32 cellular contexts compared by ENCODE assay signal in the genomic region with DNA sequence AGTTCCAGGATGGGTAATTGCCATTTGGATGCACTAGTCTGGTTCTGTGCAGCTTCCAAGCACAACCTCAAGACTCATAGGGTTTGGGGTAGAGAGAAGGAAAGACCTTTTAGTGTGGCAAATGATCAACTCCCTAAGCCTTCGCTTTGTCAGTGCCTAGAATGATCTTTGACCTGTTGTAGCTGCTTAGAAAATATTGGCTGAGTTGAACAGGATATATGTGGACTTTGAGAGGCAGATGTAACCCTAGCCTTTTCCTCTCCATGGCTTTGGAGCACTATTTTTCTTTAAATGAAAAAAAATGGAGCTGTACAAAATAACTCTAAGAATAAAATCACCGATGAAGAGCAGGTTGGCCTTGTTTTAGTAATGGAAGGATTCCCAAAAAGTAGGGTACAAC. TPM values are rescaled to one million over a fixed set of nuclear protein-coding genes. Genes with fewer than 3 reads are reported as not detected.
"Had no signal": no experiment of that assay in that cellular context is flagged by ENCODE, and none has a peak within 500 bp of the region (broad histone marks: within the 10 kb centered on the region; RNA-seq: fewer than 3 reads in every experiment).

No MANE protein-coding gene starts in this region.

- H3K4me3 ChIP-seq: ovary, psoas muscle, skin epidermis, smooth muscle cell, spleen, suprapubic skin, testis, tibial artery, transverse colon, upper lobe of right lung, uterus had no signal

- H3K27ac Mint-ChIP-seq: naive thymus-derived CD8-positive, alpha-beta T cell; natural killer cell treated with Interleukin-12 subunit alpha and Interleukin-12 subunit beta and Interleukin-15 and Interleukin-18, amount 100 ng/mL, for 72 hours; nephron progenitor cell; progenitor cell of endocrine pancreas; stimulated activated naive CD8-positive, alpha-beta T cell treated with anti-CD3 and anti-CD28 coated beads, Interleukin-15, amount 100 ng/mL, for 72 hours; type B pancreatic cell had no signal

- H3K4me1 ChIP-seq: parathyroid adenoma, suprapubic skin, testis, tibial artery, transverse colon, upper lobe of right lung, uterus had no signal

- H3K27me3 Mint-ChIP-seq: stimulated activated naive CD8-positive, alpha-beta T cell treated with anti-CD3 and anti-CD28 coated beads, Interleukin-15, amount 100 ng/mL, for 72 hours had no signal

- ATAC-seq: naive thymus-derived CD8-positive, alpha-beta T cell; natural killer cell treated with Interleukin-12 subunit alpha and Interleukin-12 subunit beta and Interleukin-15 and Interleukin-18, amount 100 ng/mL, for 72 hours; psoas muscle; right cardiac atrium; sciatic nerve; stimulated activated naive CD8-positive, alpha-beta T cell treated with anti-CD3 and anti-CD28 coated beads, Interleukin-15, amount 100 ng/mL, for 72 hours; stimulated activated naive CD8-positive, alpha-beta T cell treated with anti-CD3 and anti-CD28 coated beads, Interleukin-15, Interleukin-2, amounts not matched to agents 100 U/mL and 50 U/mL, for 24 hours; upper lobe of right lung had no signal

- H3K4me2 ChIP-seq: smooth muscle cell had no signal

- H3K9me3 ChIP-seq: ovary, psoas muscle, spleen, suprapubic skin, testis, tibial artery, transverse colon, upper lobe of right lung, uterus had no signal

- H3K36me3 ChIP-seq: ovary, spleen, suprapubic skin, tibial artery, transverse colon, upper lobe of right lung, uterus had no signal

- H3K27ac ChIP-seq: ovary, parathyroid adenoma, psoas muscle, skin epidermis, suprapubic skin, testis, tibial artery, transverse colon, upper lobe of right lung, uterus had no signal

- H3K79me2 ChIP-seq: parathyroid adenoma had no signal

- H3K4me3 Mint-ChIP-seq: naive thymus-derived CD8-positive, alpha-beta T cell; natural killer cell treated with Interleukin-12 subunit alpha and Interleukin-12 subunit beta and Interleukin-15 and Interleukin-18, amount 100 ng/mL, for 72 hours; nephron progenitor cell; neural crest cell; stimulated activated memory B cell treated with anti-CD40 and anti-IgM and Interleukin-4, amounts not matched to agents 10 μg/mL and 1 μg/mL and 100 μg/mL, for 72 hours; stimulated activated naive CD8-positive, alpha-beta T cell treated with anti-CD3 and anti-CD28 coated beads, Interleukin-15, amount 100 ng/mL, for 72 hours; type B pancreatic cell had no signal

- H3K4me1 Mint-ChIP-seq: naive thymus-derived CD8-positive, alpha-beta T cell; neural crest cell; stimulated activated naive CD8-positive, alpha-beta T cell treated with anti-CD3 and anti-CD28 coated beads, Interleukin-15, amount 100 ng/mL, for 72 hours had no signal

- DNase-seq: naive thymus-derived CD8-positive, alpha-beta T cell; nephron progenitor cell; occipital lobe; ovary; posterior cingulate gyrus; psoas muscle; right cardiac atrium; spleen; stimulated activated CD4-positive, alpha-beta T cell treated with anti-CD3 and anti-CD28 coated beads, Interleukin-12 subunit alpha, Interleukin-12 subunit beta, amount 100 ng/mL, for 4 hours; stimulated activated CD4-positive, alpha-beta T cell treated with anti-CD3 and anti-CD28 coated beads, Interleukin-1b, Interleukin-23, amount 100 ng/mL, for 48 hours; stimulated activated CD4-positive, alpha-beta T cell treated with anti-CD3 and anti-CD28 coated beads, Interleukin-4, amount 100 ng/mL, for 1 hour; stimulated activated CD4-positive, alpha-beta T cell treated with anti-CD3 and anti-CD28 coated beads, Interleukin-4, amount 100 ng/mL, for 4 hours; stimulated activated CD8-positive, alpha-beta memory T cell treated with anti-CD3 and anti-CD28 coated beads, Interleukin-4, amount 100 ng/mL, for 48 hours; stimulated activated naive CD4-positive, alpha-beta T cell; stimulated activated naive CD8-positive, alpha-beta T cell treated with anti-CD3 and anti-CD28 coated beads, Interleukin-15, amount 100 ng/mL, for 72 hours; stimulated activated naive CD8-positive, alpha-beta T cell treated with anti-CD3 and anti-CD28 coated beads, Interleukin-15, Interleukin-2, amounts not matched to agents 100 U/mL and 50 U/mL, for 24 hours; substantia nigra; testis; tibial artery; transverse colon; upper lobe of right lung; uterus had no signal

- H3K36me3 Mint-ChIP-seq: naive thymus-derived CD8-positive, alpha-beta T cell; natural killer cell treated with Interleukin-12 subunit alpha and Interleukin-12 subunit beta and Interleukin-15 and Interleukin-18, amount 100 ng/mL, for 72 hours; stimulated activated memory B cell treated with anti-CD40 and anti-IgM and Interleukin-4, amounts not matched to agents 10 μg/mL and 1 μg/mL and 100 μg/mL, for 72 hours; type B pancreatic cell had no signal

- H3K27me3 ChIP-seq: ovary, spleen, testis, tibial artery, transverse colon, upper lobe of right lung, uterus had no signal

- H3K9me3 Mint-ChIP-seq: naive thymus-derived CD8-positive, alpha-beta T cell; natural killer cell treated with Interleukin-12 subunit alpha and Interleukin-12 subunit beta and Interleukin-15 and Interleukin-18, amount 100 ng/mL, for 72 hours; nephron progenitor cell; neural crest cell; stimulated activated memory B cell treated with anti-CD40 and anti-IgM and Interleukin-4, amounts not matched to agents 10 μg/mL and 1 μg/mL and 100 μg/mL, for 72 hours; stimulated activated naive CD8-positive, alpha-beta T cell treated with anti-CD3 and anti-CD28 coated beads, Interleukin-15, amount 100 ng/mL, for 72 hours; type B pancreatic cell had no signal

- H2AFZ ChIP-seq: parathyroid adenoma had no signal

- H3K9ac ChIP-seq: parathyroid adenoma had no signal

RNA-seq across cellular contexts. Expression of gene HLX, which starts 41.7 kb away (rescaled TPM):
- polyA plus RNA-seq: naive thymus-derived CD8-positive, alpha-beta T cell had no signal
